In genomic region chr5:118146824-118147223, GRCh38 we compare ENCODE assay signal across 29 cellular contexts.
"Had no signal": no experiment of that assay in that cellular context is flagged by ENCODE, and none has a peak within 500 bp of the region (broad histone marks: within the 10 kb centered on the region; RNA-seq: fewer than 3 reads in every experiment).

No MANE protein-coding gene starts in this region.

- H3K27me3 Mint-ChIP-seq: dendritic cell treated with granulocyte-macrophage colony-stimulating factor and Interleukin-4, amounts not matched to agents 40 ng/mL and 50 ng/mL, for 4 days; naive thymus-derived CD8-positive, alpha-beta T cell; stimulated activated naive CD8-positive, alpha-beta T cell treated with anti-CD3 and anti-CD28 coated beads, Interleukin-15, amount 100 ng/mL, for 72 hours had no signal

- H3K4me1 Mint-ChIP-seq: endodermal cell; naive thymus-derived CD8-positive, alpha-beta T cell; nephron progenitor cell; stimulated activated naive CD8-positive, alpha-beta T cell treated with anti-CD3 and anti-CD28 coated beads, Interleukin-15, amount 100 ng/mL, for 72 hours had no signal

- ATAC-seq: esophagus mucosa; gastrocnemius medialis; heart left ventricle; left cardiac atrium; left lung; naive thymus-derived CD8-positive, alpha-beta T cell; sciatic nerve; stimulated activated naive CD8-positive, alpha-beta T cell treated with anti-CD3 and anti-CD28 coated beads, Interleukin-15, amount 100 ng/mL, for 72 hours had no signal

- H3K27ac Mint-ChIP-seq: dendritic cell treated with granulocyte-macrophage colony-stimulating factor and Interleukin-4, amounts not matched to agents 40 ng/mL and 50 ng/mL, for 4 days; endodermal cell; naive thymus-derived CD8-positive, alpha-beta T cell; nephron progenitor cell; stimulated activated naive CD8-positive, alpha-beta T cell treated with anti-CD3 and anti-CD28 coated beads, Interleukin-15, amount 100 ng/mL, for 72 hours had no signal

- H3K4me3 Mint-ChIP-seq: dendritic cell treated with granulocyte-macrophage colony-stimulating factor and Interleukin-4, amounts not matched to agents 40 ng/mL and 50 ng/mL, for 4 days; endodermal cell; naive thymus-derived CD8-positive, alpha-beta T cell; nephron progenitor cell; stimulated activated naive CD8-positive, alpha-beta T cell treated with anti-CD3 and anti-CD28 coated beads, Interleukin-15, amount 100 ng/mL, for 72 hours had no signal

- H3K36me3 ChIP-seq: gastrocnemius medialis, heart left ventricle, left lung, prostate gland, right atrium auricular region, suprapubic skin, transverse colon, vagina had no signal

- H3K9me3 ChIP-seq: gastrocnemius medialis, heart left ventricle, prostate gland, right atrium auricular region, suprapubic skin, transverse colon, vagina had no signal

- H3K4me1 ChIP-seq: gastrocnemius medialis, heart left ventricle, left lung, prostate gland, right atrium auricular region, suprapubic skin, transverse colon, vagina had no signal

- H3K4me2 ChIP-seq: smooth muscle cell had no signal

- H3K27ac ChIP-seq: epithelial cell of prostate, gastrocnemius medialis, heart left ventricle, left lung, prostate gland, right atrium auricular region, suprapubic skin, transverse colon, vagina had no signal

- DNase-seq: effector CD8-positive, alpha-beta T cell; endodermal cell; foreskin fibroblast; gastrocnemius medialis; heart left ventricle; hippocampal formation; left cardiac atrium; left lung; mesendoderm; midbrain; naive thymus-derived CD8-positive, alpha-beta T cell; nephron progenitor cell; nucleus accumbens; stimulated activated CD4-positive, alpha-beta T cell treated with anti-CD3 and anti-CD28 coated beads, Interleukin-12 subunit alpha, Interleukin-12 subunit beta, amount 100 ng/mL, for 4 hours; stimulated activated CD4-positive, alpha-beta T cell treated with anti-CD3 and anti-CD28 coated beads, Interleukin-1b, Interleukin-23, amount 100 ng/mL, for 48 hours; stimulated activated CD4-positive, alpha-beta T cell treated with anti-CD3 and anti-CD28 coated beads, Interleukin-4, amount 100 ng/mL, for 1 hour; stimulated activated CD8-positive, alpha-beta memory T cell treated with anti-CD3 and anti-CD28 coated beads, Interleukin-4, amount 100 ng/mL, for 48 hours; stimulated activated naive CD4-positive, alpha-beta T cell; stimulated activated naive CD8-positive, alpha-beta T cell treated with anti-CD3 and anti-CD28 coated beads, Interleukin-15, amount 100 ng/mL, for 72 hours; transverse colon had no signal

- H3K36me3 Mint-ChIP-seq: naive thymus-derived CD8-positive, alpha-beta T cell had no signal

- H3K4me3 ChIP-seq: gastrocnemius medialis, heart left ventricle, left lung, prostate gland, right atrium auricular region, smooth muscle cell, suprapubic skin, transverse colon, vagina had no signal

- H3K9me3 Mint-ChIP-seq: endodermal cell; nephron progenitor cell; stimulated activated naive CD8-positive, alpha-beta T cell treated with anti-CD3 and anti-CD28 coated beads, Interleukin-15, amount 100 ng/mL, for 72 hours had no signal

- H3K27me3 ChIP-seq: gastrocnemius medialis, heart left ventricle, left lung, right atrium auricular region, suprapubic skin, transverse colon, vagina had no signal
